12 cellular contexts compared by ENCODE assay signal in genomic region chr5:32230356-32231099, GRCh38. TPM values are rescaled to one million over a fixed set of nuclear protein-coding genes. Genes with fewer than 3 reads are reported as not detected.
DNase-seq lines count a peak whose midpoint lies in the region; ATAC-seq lines count a peak whose summit lies in the region.
"Had no signal": no experiment of that assay in that cellular context is flagged by ENCODE, and none has a peak within 500 bp of the region (broad histone marks: within the 10 kb centered on the region; RNA-seq: fewer than 3 reads in every experiment).

No MANE protein-coding gene starts in this region.

- no peak overlapping the region for H3K4me3 Mint-ChIP-seq in activated T-helper 1 cell treated with anti-CD3 and anti-CD28 coated beads, Interleukin-12 subunit alpha, Interleukin-12 subunit beta, Interleukin-2, Interleukin-4 antibody, amounts not matched to agents 30 ng/mL and 10 ng/mL and 1 ng/mL, durations not matched to agents 14 hours and 24 hours and 36 hours
- H3K4me3 Mint-ChIP-seq in natural killer cell treated with Interleukin-12 subunit alpha and Interleukin-12 subunit beta and Interleukin-15 and Interleukin-18, amount 100 ng/mL, for 72 hours = no peak overlapping the region
- H3K4me3 Mint-ChIP-seq in CD8-positive, alpha-beta memory T cell = no peak overlapping the region
- H3K4me3 Mint-ChIP-seq: activated CD8-positive, alpha-beta memory T cell treated with anti-CD3 and anti-CD28 coated beads, Interleukin-2, amount 10 ng/mL, durations not matched to agents 7 days and 5 days had no signal

- no peak overlapping the region for H3K27ac ChIP-seq in CD8-positive, alpha-beta memory T cell (ENCODE audit: low read depth, low read length)
- H3K27ac ChIP-seq: upper lobe of left lung had no signal

- H3K4me3 ChIP-seq in CD8-positive, alpha-beta memory T cell (ENCODE audit: low read length) = no peak overlapping the region
- H3K4me3 ChIP-seq: upper lobe of left lung had no signal

- H3K27me3 Mint-ChIP-seq in activated T-helper 1 cell treated with anti-CD3 and anti-CD28 coated beads, Interleukin-12 subunit alpha, Interleukin-12 subunit beta, Interleukin-2, Interleukin-4 antibody, amounts not matched to agents 30 ng/mL and 10 ng/mL and 1 ng/mL, durations not matched to agents 14 hours and 24 hours and 36 hours (ENCODE audit: insufficient read depth) = peaks cover 1% of the 10 kb centered on the region
- H3K27me3 Mint-ChIP-seq in natural killer cell treated with Interleukin-12 subunit alpha and Interleukin-12 subunit beta and Interleukin-15 and Interleukin-18, amount 100 ng/mL, for 72 hours = no peaks in the 10 kb centered on the region
- H3K27me3 Mint-ChIP-seq in CD8-positive, alpha-beta memory T cell = no peaks in the 10 kb centered on the region
- H3K27me3 Mint-ChIP-seq: activated CD8-positive, alpha-beta memory T cell treated with anti-CD3 and anti-CD28 coated beads, Interleukin-2, amount 10 ng/mL, durations not matched to agents 7 days and 5 days had no signal

- no peaks in the 10 kb centered on the region for H3K9me3 Mint-ChIP-seq in activated T-helper 1 cell treated with anti-CD3 and anti-CD28 coated beads, Interleukin-12 subunit alpha, Interleukin-12 subunit beta, Interleukin-2, Interleukin-4 antibody, amounts not matched to agents 30 ng/mL and 10 ng/mL and 1 ng/mL, durations not matched to agents 14 hours and 24 hours and 36 hours
- no peaks in the 10 kb centered on the region for H3K9me3 Mint-ChIP-seq in natural killer cell treated with Interleukin-12 subunit alpha and Interleukin-12 subunit beta and Interleukin-15 and Interleukin-18, amount 100 ng/mL, for 72 hours
- no peaks in the 10 kb centered on the region for H3K9me3 Mint-ChIP-seq in CD8-positive, alpha-beta memory T cell

- peaks cover 39% of the 10 kb centered on the region for H3K36me3 Mint-ChIP-seq in activated T-helper 1 cell treated with anti-CD3 and anti-CD28 coated beads, Interleukin-12 subunit alpha, Interleukin-12 subunit beta, Interleukin-2, Interleukin-4 antibody, amounts not matched to agents 30 ng/mL and 10 ng/mL and 1 ng/mL, durations not matched to agents 14 hours and 24 hours and 36 hours (ENCODE audit: low read depth)
- H3K36me3 Mint-ChIP-seq in natural killer cell treated with Interleukin-12 subunit alpha and Interleukin-12 subunit beta and Interleukin-15 and Interleukin-18, amount 100 ng/mL, for 72 hours = no peaks in the 10 kb centered on the region
- H3K36me3 Mint-ChIP-seq in CD8-positive, alpha-beta memory T cell = peaks cover 9 to 67% (median 18%) of the 10 kb centered on the region in 3 donors

- no peaks in the 10 kb centered on the region for H3K9me3 ChIP-seq in CD8-positive, alpha-beta memory T cell (ENCODE audit: low read length)
- H3K9me3 ChIP-seq: upper lobe of left lung had no signal

- no peaks in the 10 kb centered on the region for H3K4me1 ChIP-seq in CD8-positive, alpha-beta memory T cell (ENCODE audit: insufficient read depth, low read length)

- peak overlapping the region; percentile 50 for H3K27ac Mint-ChIP-seq in activated T-helper 1 cell treated with anti-CD3 and anti-CD28 coated beads, Interleukin-12 subunit alpha, Interleukin-12 subunit beta, Interleukin-2, Interleukin-4 antibody, amounts not matched to agents 30 ng/mL and 10 ng/mL and 1 ng/mL, durations not matched to agents 14 hours and 24 hours and 36 hours
- peak overlapping the region; percentile 50 to 54 for H3K27ac Mint-ChIP-seq in natural killer cell treated with Interleukin-12 subunit alpha and Interleukin-12 subunit beta and Interleukin-15 and Interleukin-18, amount 100 ng/mL, for 72 hours
- H3K27ac Mint-ChIP-seq in CD8-positive, alpha-beta memory T cell = peak overlapping the region in 1 of 8 donors; percentile 24
- H3K27ac Mint-ChIP-seq: activated CD8-positive, alpha-beta memory T cell treated with anti-CD3 and anti-CD28 coated beads, Interleukin-2, amount 10 ng/mL, durations not matched to agents 7 days and 5 days had no signal

- peaks cover 26% of the 10 kb centered on the region for H3K4me1 Mint-ChIP-seq in activated T-helper 1 cell treated with anti-CD3 and anti-CD28 coated beads, Interleukin-12 subunit alpha, Interleukin-12 subunit beta, Interleukin-2, Interleukin-4 antibody, amounts not matched to agents 30 ng/mL and 10 ng/mL and 1 ng/mL, durations not matched to agents 14 hours and 24 hours and 36 hours (ENCODE audit: low read depth)
- H3K4me1 Mint-ChIP-seq in natural killer cell treated with Interleukin-12 subunit alpha and Interleukin-12 subunit beta and Interleukin-15 and Interleukin-18, amount 100 ng/mL, for 72 hours (ENCODE audit: low read depth in 2 of 2) = peaks cover 24 to 30% of the 10 kb centered on the region in 2 donors
- peaks cover 5 to 8% (median 6%) of the 10 kb centered on the region in 3 donors for H3K4me1 Mint-ChIP-seq in CD8-positive, alpha-beta memory T cell

- intact Hi-C loops in activated T-helper 1 cell treated with anti-CD3 and anti-CD28 coated beads, Interleukin-12 subunit alpha, Interleukin-12 subunit beta, Interleukin-2, Interleukin-4 antibody, amounts not matched to agents 30 ng/mL and 10 ng/mL and 1 ng/mL, durations not matched to agents 14 hours and 24 hours and 36 hours (cut with micrococcal nuclease) = no loop called here

- POLR2A ChIA-PET in CD8-positive, alpha-beta memory T cell (lab: Charles Lee) = no interaction called here

- no peak for ATAC-seq in natural killer cell treated with Interleukin-12 subunit alpha and Interleukin-12 subunit beta and Interleukin-15 and Interleukin-18, amount 100 ng/mL, for 72 hours
- no peak for ATAC-seq in GM19467 (IDR thresholded peaks at IDR 0.05; ENCODE audit: unreplicated experiment)
- ATAC-seq: activated CD8-positive, alpha-beta memory T cell treated with anti-CD3 and anti-CD28 coated beads, Interleukin-2, amount 10 ng/mL, durations not matched to agents 7 days and 5 days had no signal

- peaks cover 14% of the 10 kb centered on the region for H3K36me3 ChIP-seq in CD8-positive, alpha-beta memory T cell (ENCODE audit: insufficient read depth, low read length)

- CTCF ChIA-PET in CD8-positive, alpha-beta memory T cell (lab: Charles Lee) = interaction anchor here (1.4 to 7.4 kb wide), 2 partner anchors 100 to 359 kb away, joined by 5 to 144 read pairs; no protein-coding TSS in a partner anchor

- peak; percentile 19 for DNase-seq in COLO668 (lab: John Stamatoyannopoulos, UW; ENCODE audit: unreplicated experiment)
- DNase-seq in Kasumi-1 (lab: John Stamatoyannopoulos, UW) = peak; percentile 51 to 62
- no peak for DNase-seq in activated T-helper 1 cell treated with anti-CD3 and anti-CD28 coated beads, Interleukin-12 subunit alpha, Interleukin-12 subunit beta, Interleukin-2, Interleukin-4 antibody, amounts not matched to agents 30 ng/mL and 10 ng/mL and 1 ng/mL, durations not matched to agents 14 hours and 24 hours and 36 hours (ENCODE audit: low spot score)
- no peak for DNase-seq in natural killer cell treated with Interleukin-12 subunit alpha and Interleukin-12 subunit beta and Interleukin-15 and Interleukin-18, amount 100 ng/mL, for 72 hours (ENCODE audit: low spot score)
- DNase-seq in CD8-positive, alpha-beta memory T cell = no peak
- DNase-seq in activated CD4-positive, alpha-beta T cell treated with anti-CD3 and anti-CD28 coated beads, Interleukin-2, amount 50 U/mL, for 1 hour = no peak
- DNase-seq: activated CD8-positive, alpha-beta memory T cell treated with anti-CD3 and anti-CD28 coated beads, Interleukin-2, amount 10 ng/mL, durations not matched to agents 7 days and 5 days; kidney; NCI-H2029 treated with DMSO at 0.1 percent for 48 hours; SHP77 treated with DMSO at 0.1 percent for 48 hours; upper lobe of left lung had no signal

- H3K27me3 ChIP-seq in CD8-positive, alpha-beta memory T cell (ENCODE audit: insufficient read depth, low read length, poor library complexity, severe bottlenecking) = no peaks in the 10 kb centered on the region
- H3K27me3 ChIP-seq: upper lobe of left lung had no signal

RNA-seq across cellular contexts. Expression of gene GOLPH3, which starts 56.4 kb away (rescaled TPM):
- total RNA-seq in activated T-helper 1 cell treated with anti-CD3 and anti-CD28 coated beads, Interleukin-12 subunit alpha, Interleukin-12 subunit beta, Interleukin-2, Interleukin-4 antibody, amounts not matched to agents 30 ng/mL and 10 ng/mL and 1 ng/mL, durations not matched to agents 14 hours and 24 hours and 36 hours = 85.1 and 91.3 TPM in 2 replicates
- total RNA-seq in natural killer cell treated with Interleukin-12 subunit alpha and Interleukin-12 subunit beta and Interleukin-15 and Interleukin-18, amount 100 ng/mL, for 72 hours = 10 to 100 TPM; 72.5 to 86.7 TPM
- 100 to 1,000 TPM; 109 to 110 TPM for total RNA-seq in CD8-positive, alpha-beta memory T cell
- 105 TPM for polyA plus RNA-seq in CD8-positive, alpha-beta memory T cell

Comparison
In these comparisons a context has a peak if more than half of its experiments do, and no peak if none do; other contexts are left out.
1. DNase-seq: peak in COLO668 (single experiment) and Kasumi-1 (2 of 2); none in activated T-helper 1 cell treated with anti-CD3 and anti-CD28 coated beads, Interleukin-12 subunit alpha, Interleukin-12 subunit beta, Interleukin-2, Interleukin-4 antibody, amounts not matched to agents 30 ng/mL and 10 ng/mL and 1 ng/mL, durations not matched to agents 14 hours and 24 hours and 36 hours (single experiment), natural killer cell treated with Interleukin-12 subunit alpha and Interleukin-12 subunit beta and Interleukin-15 and Interleukin-18, amount 100 ng/mL, for 72 hours (single experiment), CD8-positive, alpha-beta memory T cell (0 of 5) and activated CD4-positive, alpha-beta T cell treated with anti-CD3 and anti-CD28 coated beads, Interleukin-2, amount 50 U/mL, for 1 hour (single experiment).